29 cellular contexts compared by ENCODE assay signal in genomic region chr1:19814244-19814661, GRCh38. TPM values are rescaled to one million over a fixed set of nuclear protein-coding genes. Genes with fewer than 3 reads are reported as not detected.
DNase-seq lines count a peak whose midpoint lies in the region; ATAC-seq, FAIRE-seq and TF ChIP-seq lines count a peak whose summit lies in the region.
"Had no signal": no experiment of that assay in that cellular context is flagged by ENCODE, and none has a peak within 500 bp of the region (broad histone marks: within the 10 kb centered on the region; RNA-seq: fewer than 3 reads in every experiment).

No MANE protein-coding gene starts in this region.

- POLR2A ChIA-PET in HepG2 (lab: Yijun Ruan, JAX) = interaction anchor here (1.0 kb wide), 2 partner anchors 13 to 22 kb away, joined by 4 to 6 read pairs; no protein-coding TSS in a partner anchor

- intact Hi-C loops in HepG2 (cut with micrococcal nuclease; ENCODE audit: unreplicated experiment) = loop anchor here (10.0 kb wide), 1 partner anchor 71 kb away; the partner anchor contains the start of gene OTUD3
- intact Hi-C loops in left lung (cut with DNase I) = no loop called here

- H4K20me1 ChIP-seq in OCI-LY1 (ENCODE audit: insufficient read depth, low read length) (no peaks in the 10 kb centered on the region), HepG2 (ENCODE audit: insufficient read depth, low read length) (no peaks in the 10 kb centered on the region)

- H3K9me3 Mint-ChIP-seq in activated T-cell treated with anti-CD3 and anti-CD28 coated beads, Interleukin-2, amount 50 U/mL, for 24 hours = no peaks in the 10 kb centered on the region
- H3K9me3 Mint-ChIP-seq: activated naive CD8-positive, alpha-beta T cell treated with anti-CD3 and anti-CD28 coated beads, Interleukin-2, amount 10 ng/mL, durations not matched to agents 7 days and 5 days; naive thymus-derived CD8-positive, alpha-beta T cell; T-helper 1 cell treated with Interleukin-12 subunit alpha and Interleukin-12 subunit beta and Interleukin-4 antibody, amounts not matched to agents 30 μg/mL and 1 μg/mL, for 36 hours had no signal

- WGBS in HepG2 (ENCODE audit: low lambda C conversion rate) = 67% methylated on average over 7 of the region's 15 CpGs

- TF ChIP-seq EP300 in HepG2 (IDR thresholded peaks at IDR 0.05; ENCODE audit: low read depth in 2 of 2, low read length in 2 of 2) (no peak), HepG2 (CRISPR knock-in tag; IDR thresholded peaks at IDR 0.05; ENCODE audit: borderline replicate concordance) (no peak)

- H3K4me3 ChIP-seq in OCI-LY1 (ENCODE audit: low read depth, low read length, poor library complexity, severe bottlenecking) = no peak overlapping the region
- H3K4me3 ChIP-seq in HepG2 (replicated peaks in 1 of 3; ENCODE audit: insufficient read depth in 1 of 3, low read depth in 2 of 3, low read length in 3 of 3) = no peak overlapping the region; a peak in 1 of 6 replicates
- H3K4me3 ChIP-seq in left lung = no peak overlapping the region

- H3K27ac Mint-ChIP-seq in activated T-cell treated with anti-CD3 and anti-CD28 coated beads, Interleukin-2, amount 50 U/mL, for 24 hours = no peak overlapping the region
- H3K27ac Mint-ChIP-seq: activated naive CD8-positive, alpha-beta T cell treated with anti-CD3 and anti-CD28 coated beads, Interleukin-2, amount 10 ng/mL, durations not matched to agents 7 days and 5 days; CD14-positive monocyte; naive thymus-derived CD8-positive, alpha-beta T cell; T-helper 1 cell treated with Interleukin-12 subunit alpha and Interleukin-12 subunit beta and Interleukin-4 antibody, amounts not matched to agents 30 μg/mL and 1 μg/mL, for 36 hours had no signal

- no peaks in the 10 kb centered on the region for H3K9me2 ChIP-seq in OCI-LY1 (ENCODE audit: low read depth, low read length)

- H3K36me3 Mint-ChIP-seq in activated T-cell treated with anti-CD3 and anti-CD28 coated beads, Interleukin-2, amount 50 U/mL, for 24 hours (ENCODE audit: low read depth) = no peaks in the 10 kb centered on the region
- H3K36me3 Mint-ChIP-seq: activated naive CD8-positive, alpha-beta T cell treated with anti-CD3 and anti-CD28 coated beads, Interleukin-2, amount 10 ng/mL, durations not matched to agents 7 days and 5 days; CD14-positive monocyte; naive thymus-derived CD8-positive, alpha-beta T cell had no signal

- H3K27me3 Mint-ChIP-seq in activated T-cell treated with anti-CD3 and anti-CD28 coated beads, Interleukin-2, amount 50 U/mL, for 24 hours = peaks cover 6% of the 10 kb centered on the region

- no peaks in the 10 kb centered on the region for H3K79me2 ChIP-seq in OCI-LY1 (ENCODE audit: insufficient read depth, low read length)
- H3K79me2 ChIP-seq in HepG2 (ENCODE audit: insufficient read depth, low read length) = no peaks in the 10 kb centered on the region

- BruUV-seq in HepG2 (replicated peaks; lab: Mats Ljungman, UMichigan) = no TSS peak

- FAIRE-seq in HepG2 (lab: Jason Lieb, UNC) = no peak
- FAIRE-seq: astrocyte, D721Med, TTC549 had no signal

- DNase-seq in COLO668 (lab: John Stamatoyannopoulos, UW; ENCODE audit: unreplicated experiment) (peak; percentile 68), HepG2 (ENCODE audit: low spot score) (no peak), retina (peak; percentile 14), DMS 273 (lab: John Stamatoyannopoulos, UW; ENCODE audit: unreplicated experiment) (no peak), left lung (no peak), NCI-H128 (lab: John Stamatoyannopoulos, UW; ENCODE audit: unreplicated experiment) (no peak)
- DNase-seq in activated T-cell treated with anti-CD3 and anti-CD28 coated beads, Interleukin-2, amount 50 U/mL, for 24 hours = no peak
- DNase-seq: activated gamma-delta T cell; activated naive CD8-positive, alpha-beta T cell treated with anti-CD3 and anti-CD28 coated beads, Interleukin-2, amount 10 ng/mL, durations not matched to agents 7 days and 5 days; activated T-cell treated with anti-CD3 and anti-CD28 coated beads, Interleukin-2, amount 50 U/mL, for 1 hour; central memory CD4-positive, alpha-beta T cell; GOT3; hippocampal formation; Karpas-422; naive thymus-derived CD8-positive, alpha-beta T cell; stimulated activated CD4-positive, alpha-beta T cell treated with anti-CD3 and anti-CD28 coated beads, Interleukin-4, amount 100 ng/mL, for 1 hour had no signal

- no peaks in the 10 kb centered on the region for H3K4me1 Mint-ChIP-seq in activated T-cell treated with anti-CD3 and anti-CD28 coated beads, Interleukin-2, amount 50 U/mL, for 24 hours (ENCODE audit: low read depth)
- H3K4me1 Mint-ChIP-seq: activated naive CD8-positive, alpha-beta T cell treated with anti-CD3 and anti-CD28 coated beads, Interleukin-2, amount 10 ng/mL, durations not matched to agents 7 days and 5 days; CD14-positive monocyte had no signal

- H3K27ac ChIP-seq in OCI-LY1 (ENCODE audit: low read depth, low read length, poor library complexity, severe bottlenecking) (peak overlapping the region; percentile 76), HepG2 (ENCODE audit: extremely low read length, insufficient read depth, low read length) (no peak overlapping the region), left lung (no peak overlapping the region)
- H3K27ac ChIP-seq: HL-60 had no signal

- H3K4me3 Mint-ChIP-seq in activated T-cell treated with anti-CD3 and anti-CD28 coated beads, Interleukin-2, amount 50 U/mL, for 24 hours = no peak overlapping the region
- H3K4me3 Mint-ChIP-seq: activated naive CD8-positive, alpha-beta T cell treated with anti-CD3 and anti-CD28 coated beads, Interleukin-2, amount 10 ng/mL, durations not matched to agents 7 days and 5 days; CD14-positive monocyte; naive thymus-derived CD8-positive, alpha-beta T cell; T-helper 1 cell treated with Interleukin-12 subunit alpha and Interleukin-12 subunit beta and Interleukin-4 antibody, amounts not matched to agents 30 μg/mL and 1 μg/mL, for 36 hours had no signal

- TF ChIP-seq RAD21 in HepG2 (CRISPR knock-in tag; IDR thresholded peaks at IDR 0.05) = no peak

- TF ChIP-seq CTCF in OCI-LY1 (IDR thresholded peaks at IDR 0.05; ENCODE audit: low read length) (no peak), HepG2 (CRISPR knock-in tag; IDR thresholded peaks at IDR 0.05) (no peak), left lung (IDR thresholded peaks at IDR 0.05) (no peak)

- no peaks in the 10 kb centered on the region for H3K9me3 ChIP-seq in OCI-LY1 (ENCODE audit: low read length)
- no peaks in the 10 kb centered on the region for H3K9me3 ChIP-seq in HepG2 (ENCODE audit: low read length)
- no peaks in the 10 kb centered on the region for H3K9me3 ChIP-seq in left lung

- H2AFZ ChIP-seq in OCI-LY1 (ENCODE audit: low read length) = no peak overlapping the region
- H2AFZ ChIP-seq in HepG2 (ENCODE audit: low read length) = no peak overlapping the region

- H3F3A ChIP-seq in OCI-LY1 (ENCODE audit: insufficient read depth, low read length) = no peaks in the 10 kb centered on the region

- TF ChIP-seq POLR2A in HepG2 (IDR thresholded peaks at IDR 0.05; ENCODE audit: insufficient read depth in 1 of 2, low read depth in 2 of 2, low read length in 2 of 2) = no peak

- in situ Hi-C loops in HepG2 (cut with HindIII; ENCODE audit: extremely low pct_ligation_motif_present, low pct_unique_long_range_greater_than_20kb) = loop anchor here (5.0 kb wide), 1 partner anchor 52 kb away; no protein-coding TSS in a partner anchor

- peaks cover 32% of the 10 kb centered on the region for H3K4me1 ChIP-seq in OCI-LY1 (ENCODE audit: insufficient read depth, low read length, severe bottlenecking)
- H3K4me1 ChIP-seq in HepG2 (ENCODE audit: insufficient read depth, low read length) = peaks cover 47% of the 10 kb centered on the region
- H3K4me1 ChIP-seq in left lung = no peaks in the 10 kb centered on the region

- H3K36me3 ChIP-seq in OCI-LY1 (ENCODE audit: insufficient read depth, low read length) (no peaks in the 10 kb centered on the region), HepG2 (replicated peaks in 1 of 2; ENCODE audit: control insufficient read depth in 1 of 2, insufficient read depth in 2 of 2, low read length in 2 of 2) (no peaks in the 10 kb centered on the region), left lung (no peaks in the 10 kb centered on the region)

- H3K9ac ChIP-seq in OCI-LY1 (ENCODE audit: low read length) (no peak overlapping the region), HepG2 (ENCODE audit: insufficient read depth, low read depth, low read length) (no peak overlapping the region)

- no peak overlapping the region for H3K4me2 ChIP-seq in OCI-LY1 (ENCODE audit: low read length)
- peak overlapping the region; percentile 68; the same call in 1 of the 2 replicates for H3K4me2 ChIP-seq in HepG2 (ENCODE audit: low read depth, low read length)

- CTCF ChIA-PET in HepG2 (lab: Yijun Ruan, JAX; ENCODE audit: low intra/inter-chr PET ratio, low total read pairs) = no interaction called here

- ATAC-seq in HepG2 (no peak), left lung (no peak)
- ATAC-seq: naive thymus-derived CD8-positive, alpha-beta T cell had no signal

- no peaks in the 10 kb centered on the region; the same call in 1 of the 2 replicates for H3K27me3 ChIP-seq in OCI-LY1 (ENCODE audit: insufficient read depth, low read length)
- peaks cover 0 to 11% of the 10 kb centered on the region in 2 experiments; a peak in 3 of 5 replicates for H3K27me3 ChIP-seq in HepG2 (ENCODE audit: control insufficient read depth in 1 of 2, insufficient read depth in 2 of 2, low read length in 2 of 2)
- peaks cover 0 to 5% of the 10 kb centered on the region in 2 donors for H3K27me3 ChIP-seq in left lung

RNA-seq across cellular contexts. Expression of gene RNF186, which starts 0.8 kb away (rescaled TPM):
- total RNA-seq in HepG2 (2016; rRNA removed; fragmentation: Illumina TruSeq; extraction: Trizol) (0.20 TPM in 1 of 2 replicates, not detected in the other), left lung (not detected)
- total RNA-seq in HepG2 (2016; cell fraction: cytosol; rRNA removed; fragmentation: Illumina TruSeq; extraction: Trizol; ENCODE audit: low read depth) = 0.26 TPM in 1 of 2 replicates, not detected in the other
- total RNA-seq in HepG2 (2016; cell fraction: insoluble cytoplasmic fraction; rRNA removed; fragmentation: Illumina TruSeq; extraction: Trizol) = 0.09 TPM in 1 of 2 replicates, not detected in the other
- 0.12 TPM in 1 of 2 replicates, not detected in the other for total RNA-seq in HepG2 (2016; cell fraction: membrane; rRNA removed; fragmentation: Illumina TruSeq; extraction: Trizol)
- not detected in 2 replicates for total RNA-seq in HepG2 (2016; cell fraction: nucleus; rRNA removed; fragmentation: Illumina TruSeq; extraction: Trizol)
- polyA plus RNA-seq in HepG2 (2011; rRNA removed) = 0.07 and 0.10 TPM in 2 replicates
- polyA plus RNA-seq in HepG2 (2011; cell fraction: cytosol; rRNA removed) = 0.11 and 0.12 TPM in 2 replicates
- polyA plus RNA-seq in HepG2 (2011; cell fraction: nucleus; rRNA removed) = 0.28 TPM in 1 of 2 replicates, not detected in the other
- polyA plus RNA-seq in HepG2 (2012) = 0.34 and 0.55 TPM in 2 replicates
- polyA plus RNA-seq in HepG2 (2016; cell fraction: cytosol; fragmentation: Illumina TruSeq; extraction: Trizol; ENCODE audit: low read depth) = 0.10 TPM in 1 of 2 replicates, not detected in the other
- polyA plus RNA-seq in HepG2 (2016; cell fraction: insoluble cytoplasmic fraction; fragmentation: Illumina TruSeq; extraction: Trizol; ENCODE audit: low read depth) = not detected in 2 replicates
- polyA plus RNA-seq in HepG2 (2016; cell fraction: membrane; fragmentation: Illumina TruSeq; extraction: Trizol; ENCODE audit: low read depth) = not detected in 2 replicates
- not detected in 2 replicates for polyA plus RNA-seq in HepG2 (2016; cell fraction: nucleus; fragmentation: Illumina TruSeq; extraction: Trizol; ENCODE audit: insufficient read depth, low read depth)
- 0.12 TPM in 1 of 2 replicates, not detected in the other for polyA minus RNA-seq in HepG2 (2011; rRNA and poly(A)+ RNA removed; ENCODE audit: low replicate concordance)
- not detected in 2 replicates for polyA minus RNA-seq in HepG2 (2011; cell fraction: cytosol; rRNA and poly(A)+ RNA removed)
- not detected in 2 replicates for polyA minus RNA-seq in HepG2 (2011; cell fraction: nucleus; rRNA and poly(A)+ RNA removed)
- total RNA-seq: activated naive CD8-positive, alpha-beta T cell treated with anti-CD3 and anti-CD28 coated beads, Interleukin-2, amount 10 ng/mL, durations not matched to agents 7 days and 5 days; astrocyte; dermis microvascular lymphatic vessel endothelial cell; fibroblast of lung; mesenteric fat pad; naive thymus-derived CD8-positive, alpha-beta T cell; omental fat pad; RPMI7951; urinary bladder had no signal
- polyA plus RNA-seq: CD14-positive monocyte; fibroblast of lung; naive thymus-derived CD8-positive, alpha-beta T cell; urinary bladder had no signal

RNA-seq across cellular contexts. Expression of gene TMCO4, which starts 14.5 kb away (rescaled TPM):
- 3.9 and 4.1 TPM in 2 replicates for total RNA-seq in HepG2 (2016; rRNA removed; fragmentation: Illumina TruSeq; extraction: Trizol)
- total RNA-seq in HepG2 (2016; cell fraction: cytosol; rRNA removed; fragmentation: Illumina TruSeq; extraction: Trizol; ENCODE audit: low read depth) = 2.2 and 2.4 TPM in 2 replicates
- 4.4 and 6.1 TPM in 2 replicates for total RNA-seq in HepG2 (2016; cell fraction: insoluble cytoplasmic fraction; rRNA removed; fragmentation: Illumina TruSeq; extraction: Trizol)
- total RNA-seq in HepG2 (2016; cell fraction: membrane; rRNA removed; fragmentation: Illumina TruSeq; extraction: Trizol) = 3.6 and 4.0 TPM in 2 replicates
- total RNA-seq in HepG2 (2016; cell fraction: nucleus; rRNA removed; fragmentation: Illumina TruSeq; extraction: Trizol) = 5.2 and 5.6 TPM in 2 replicates
- 2.1 and 3.3 TPM in 2 replicates for polyA plus RNA-seq in HepG2 (2011; rRNA removed)
- polyA plus RNA-seq in HepG2 (2011; cell fraction: cytosol; rRNA removed) = 2.3 and 3.3 TPM in 2 replicates
- 4.8 and 6.1 TPM in 2 replicates for polyA plus RNA-seq in HepG2 (2011; cell fraction: nucleus; rRNA removed)
- polyA plus RNA-seq in HepG2 (2012) = 1.3 and 1.9 TPM in 2 replicates
- polyA plus RNA-seq in HepG2 (2016; cell fraction: cytosol; fragmentation: Illumina TruSeq; extraction: Trizol; ENCODE audit: low read depth) = 2.0 and 2.4 TPM in 2 replicates
- 2.8 and 3.9 TPM in 2 replicates for polyA plus RNA-seq in HepG2 (2016; cell fraction: insoluble cytoplasmic fraction; fragmentation: Illumina TruSeq; extraction: Trizol; ENCODE audit: low read depth)
- 3.1 and 3.5 TPM in 2 replicates for polyA plus RNA-seq in HepG2 (2016; cell fraction: membrane; fragmentation: Illumina TruSeq; extraction: Trizol; ENCODE audit: low read depth)
- polyA plus RNA-seq in HepG2 (2016; cell fraction: nucleus; fragmentation: Illumina TruSeq; extraction: Trizol; ENCODE audit: insufficient read depth, low read depth) = 5.0 and 6.3 TPM in 2 replicates
- polyA minus RNA-seq in HepG2 (2011; rRNA and poly(A)+ RNA removed; ENCODE audit: low replicate concordance) = 5.4 and 25.9 TPM in 2 replicates
- polyA minus RNA-seq in HepG2 (2011; cell fraction: cytosol; rRNA and poly(A)+ RNA removed) = 2.5 and 2.6 TPM in 2 replicates
- 1.5 and 3.6 TPM in 2 replicates for polyA minus RNA-seq in HepG2 (2011; cell fraction: nucleus; rRNA and poly(A)+ RNA removed)
- 10 to 100 TPM; 21.6 to 22.1 TPM for total RNA-seq in left lung

Comparison
In these comparisons a context has a peak if more than half of its experiments do, and no peak if none do; other contexts are left out.
1. DNase-seq: peak in COLO668 (single experiment) and retina (single experiment); none in HepG2 (single experiment), DMS 273 (single experiment), activated T-cell treated with anti-CD3 and anti-CD28 coated beads, Interleukin-2, amount 50 U/mL, for 24 hours (single experiment), left lung (0 of 2) and NCI-H128 (single experiment).